In the genomic region with DNA sequence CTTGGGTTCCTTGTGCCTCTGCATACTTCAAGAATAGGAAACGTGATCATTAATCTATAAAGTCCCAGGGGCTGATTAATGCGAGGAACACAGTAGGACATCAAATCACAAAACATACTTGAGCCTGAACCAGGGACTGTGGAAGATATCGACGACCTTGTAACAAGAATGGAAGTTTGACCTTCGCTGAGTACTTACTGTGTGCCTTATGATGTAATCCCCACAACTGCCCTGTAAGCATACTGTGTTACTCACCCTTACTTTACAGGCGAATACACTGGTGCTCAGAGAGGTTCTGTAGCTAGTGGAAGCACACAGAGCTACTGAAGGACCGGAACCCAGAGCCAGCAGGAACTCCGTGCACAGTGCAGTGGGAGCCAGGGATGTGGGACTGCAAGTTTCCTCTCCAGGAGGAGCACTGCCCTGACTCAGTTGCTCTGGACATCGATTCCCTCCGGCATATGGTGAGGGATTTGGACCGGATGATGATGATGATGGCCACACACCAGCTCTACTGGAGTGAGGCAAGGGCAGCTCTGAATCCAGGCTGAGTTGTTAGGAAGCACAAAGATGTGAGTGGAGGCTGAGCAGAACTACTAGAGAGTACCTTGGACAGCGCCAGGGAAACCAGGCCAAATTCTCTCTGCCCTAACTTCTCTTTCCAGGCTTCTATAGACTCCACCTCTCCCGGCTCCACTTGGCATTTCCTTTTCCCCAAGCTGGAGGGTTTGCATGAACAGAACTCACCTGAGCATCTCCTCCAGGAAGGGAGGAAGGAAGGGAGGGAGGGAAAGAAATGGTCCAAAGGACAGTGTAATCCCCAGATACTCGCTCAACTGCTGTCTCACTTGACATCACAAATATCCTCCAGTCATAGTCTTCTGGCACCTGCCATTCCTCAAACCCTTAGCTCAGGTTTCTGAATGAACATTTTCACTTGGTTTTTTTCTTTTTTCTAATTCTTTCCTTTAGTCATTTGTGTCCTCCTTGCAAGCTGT, we compare ENCODE assay signal across 2 cellular contexts.
TF ChIP-seq lines count a peak whose summit lies in the region.

No MANE protein-coding gene starts in this region.

TF ChIP-seq in H1, 55 proteins besides CTCF, POLR2A, EP300 and RAD21 (continued from another document):
- TF ChIP-seq BACH1 (IDR thresholded peaks at IDR 0.05; ENCODE audit: low read length): no peak
TF ChIP-seq in H1: peak in this region for 1.

TF ChIP-seq in neural cell, 6 proteins besides CTCF, POLR2A, EP300 and RAD21 (continued from another document):
- TF ChIP-seq, protein P1, sequence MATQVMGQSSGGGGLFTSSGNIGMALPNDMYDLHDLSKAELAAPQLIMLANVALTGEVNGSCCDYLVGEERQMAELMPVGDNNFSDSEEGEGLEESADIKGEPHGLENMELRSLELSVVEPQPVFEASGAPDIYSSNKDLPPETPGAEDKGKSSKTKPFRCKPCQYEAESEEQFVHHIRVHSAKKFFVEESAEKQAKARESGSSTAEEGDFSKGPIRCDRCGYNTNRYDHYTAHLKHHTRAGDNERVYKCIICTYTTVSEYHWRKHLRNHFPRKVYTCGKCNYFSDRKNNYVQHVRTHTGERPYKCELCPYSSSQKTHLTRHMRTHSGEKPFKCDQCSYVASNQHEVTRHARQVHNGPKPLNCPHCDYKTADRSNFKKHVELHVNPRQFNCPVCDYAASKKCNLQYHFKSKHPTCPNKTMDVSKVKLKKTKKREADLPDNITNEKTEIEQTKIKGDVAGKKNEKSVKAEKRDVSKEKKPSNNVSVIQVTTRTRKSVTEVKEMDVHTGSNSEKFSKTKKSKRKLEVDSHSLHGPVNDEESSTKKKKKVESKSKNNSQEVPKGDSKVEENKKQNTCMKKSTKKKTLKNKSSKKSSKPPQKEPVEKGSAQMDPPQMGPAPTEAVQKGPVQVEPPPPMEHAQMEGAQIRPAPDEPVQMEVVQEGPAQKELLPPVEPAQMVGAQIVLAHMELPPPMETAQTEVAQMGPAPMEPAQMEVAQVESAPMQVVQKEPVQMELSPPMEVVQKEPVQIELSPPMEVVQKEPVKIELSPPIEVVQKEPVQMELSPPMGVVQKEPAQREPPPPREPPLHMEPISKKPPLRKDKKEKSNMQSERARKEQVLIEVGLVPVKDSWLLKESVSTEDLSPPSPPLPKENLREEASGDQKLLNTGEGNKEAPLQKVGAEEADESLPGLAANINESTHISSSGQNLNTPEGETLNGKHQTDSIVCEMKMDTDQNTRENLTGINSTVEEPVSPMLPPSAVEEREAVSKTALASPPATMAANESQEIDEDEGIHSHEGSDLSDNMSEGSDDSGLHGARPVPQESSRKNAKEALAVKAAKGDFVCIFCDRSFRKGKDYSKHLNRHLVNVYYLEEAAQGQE (IDR thresholded peaks at IDR 0.05; ENCODE audit: borderline replicate concordance): no peak
- no peak for TF ChIP-seq POLR2AphosphoS5 (IDR thresholded peaks at IDR 0.05)
- no peak for TF ChIP-seq SMC3 (conservative IDR thresholded peaks at IDR 0.05; ENCODE audit: poor library complexity)
- TF ChIP-seq MXI1 (conservative IDR thresholded peaks at IDR 0.05; ENCODE audit: poor library complexity, severe bottlenecking): no peak
